In the genomic region with DNA sequence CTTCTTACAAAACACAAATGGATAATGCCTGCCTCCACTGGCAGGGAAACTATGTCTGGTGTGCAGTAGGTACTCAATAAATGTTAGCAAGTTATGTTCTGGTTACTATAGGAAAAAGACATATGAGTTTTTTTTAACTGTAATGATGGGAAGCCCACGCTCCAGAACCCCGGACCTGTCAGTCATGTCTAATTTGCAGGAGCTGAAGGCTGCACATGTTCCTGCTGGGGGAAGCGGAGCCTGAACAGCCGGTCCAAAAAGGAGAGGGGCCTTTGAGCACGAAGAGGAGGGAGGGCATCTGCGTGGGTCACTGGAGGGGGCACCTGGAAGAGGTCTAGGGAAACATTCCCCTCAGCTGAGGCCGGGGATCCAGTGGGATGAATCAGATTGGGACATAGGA, we compare ENCODE assay signal across 24 cellular contexts.
"Had no signal": no experiment of that assay in that cellular context is flagged by ENCODE, and none has a peak within 500 bp of the region (broad histone marks: within the 10 kb centered on the region; RNA-seq: fewer than 3 reads in every experiment).

No MANE protein-coding gene starts in this region.

- DNase-seq: islet precursor cell; left ventricle myocardium inferior; midbrain; mucosa of descending colon; naive thymus-derived CD4-positive, alpha-beta T cell; ovary; retina; stimulated activated CD4-positive, alpha-beta T cell treated with anti-CD3 and anti-CD28 coated beads, Interleukin-12 subunit alpha, Interleukin-12 subunit beta, amount 100 ng/mL, for 4 hours; stimulated activated CD4-positive, alpha-beta T cell treated with anti-CD3 and anti-CD28 coated beads, Interleukin-15, amount 100 ng/mL, for 24 hours; stimulated activated CD4-positive, alpha-beta T cell treated with anti-CD3 and anti-CD28 coated beads, Interleukin-2, amount 100 ng/mL, for 24 hours; stimulated activated CD4-positive, alpha-beta T cell treated with anti-CD3 and anti-CD28 coated beads, Interleukin-4, amount 100 ng/mL, for 1 hour; stimulated activated naive B cell treated with anti-CD40 and anti-IgM and Interleukin-4, amounts not matched to agents 10 μg/mL and 1 μg/mL and 100 μg/mL, for 72 hours; stimulated activated naive CD8-positive, alpha-beta T cell treated with anti-CD3 and anti-CD28 coated beads, Interleukin-15, Interleukin-2, amounts not matched to agents 100 U/mL and 50 U/mL, for 24 hours; stomach; testis; thyroid gland; transverse colon; upper lobe of left lung had no signal

- H3K27ac ChIP-seq: left ventricle myocardium inferior, ovary, stomach, testis, thyroid gland, transverse colon, upper lobe of left lung, vagina had no signal

- H3K9me3 Mint-ChIP-seq: memory B cell; naive thymus-derived CD4-positive, alpha-beta T cell; natural killer cell treated with Interleukin-12 subunit alpha and Interleukin-12 subunit beta and Interleukin-15 and Interleukin-18, amount 100 ng/mL, for 72 hours; stimulated activated naive B cell treated with anti-CD40 and anti-IgM and Interleukin-4, amounts not matched to agents 10 μg/mL and 1 μg/mL and 100 μg/mL, for 72 hours had no signal

- H3K27ac Mint-ChIP-seq: memory B cell; naive thymus-derived CD4-positive, alpha-beta T cell; progenitor cell of endocrine pancreas; stimulated activated naive B cell treated with anti-CD40 and anti-IgM and Interleukin-4, amounts not matched to agents 10 μg/mL and 1 μg/mL and 100 μg/mL, for 72 hours had no signal

- H3K27me3 Mint-ChIP-seq: memory B cell had no signal

- H3K4me1 ChIP-seq: left ventricle myocardium inferior, stomach, testis, thyroid gland, transverse colon, vagina had no signal

- H3K4me3 Mint-ChIP-seq: memory B cell; naive thymus-derived CD4-positive, alpha-beta T cell; natural killer cell treated with Interleukin-12 subunit alpha and Interleukin-12 subunit beta and Interleukin-15 and Interleukin-18, amount 100 ng/mL, for 72 hours; stimulated activated naive B cell treated with anti-CD40 and anti-IgM and Interleukin-4, amounts not matched to agents 10 μg/mL and 1 μg/mL and 100 μg/mL, for 72 hours had no signal

- H3K36me3 Mint-ChIP-seq: naive thymus-derived CD4-positive, alpha-beta T cell; natural killer cell treated with Interleukin-12 subunit alpha and Interleukin-12 subunit beta and Interleukin-15 and Interleukin-18, amount 100 ng/mL, for 72 hours; stimulated activated naive B cell treated with anti-CD40 and anti-IgM and Interleukin-4, amounts not matched to agents 10 μg/mL and 1 μg/mL and 100 μg/mL, for 72 hours had no signal

- H3K36me3 ChIP-seq: ovary, transverse colon, upper lobe of left lung, vagina had no signal

- ATAC-seq: mucosa of descending colon; naive thymus-derived CD4-positive, alpha-beta T cell; natural killer cell treated with Interleukin-12 subunit alpha and Interleukin-12 subunit beta and Interleukin-15 and Interleukin-18, amount 100 ng/mL, for 72 hours had no signal

- H3K4me3 ChIP-seq: left ventricle myocardium inferior, lung, mucosa of descending colon, ovary, skin epidermis, stomach, testis, thyroid gland, transverse colon, upper lobe of left lung, vagina had no signal

- H3K9me3 ChIP-seq: left ventricle myocardium inferior, mucosa of descending colon, ovary, stomach, testis, thyroid gland, transverse colon, upper lobe of left lung, vagina had no signal

- H3K27me3 ChIP-seq: ovary, stomach, testis, thyroid gland, transverse colon, upper lobe of left lung, vagina had no signal
